ENCODE assay signal across 37 cellular contexts in the genomic region with DNA sequence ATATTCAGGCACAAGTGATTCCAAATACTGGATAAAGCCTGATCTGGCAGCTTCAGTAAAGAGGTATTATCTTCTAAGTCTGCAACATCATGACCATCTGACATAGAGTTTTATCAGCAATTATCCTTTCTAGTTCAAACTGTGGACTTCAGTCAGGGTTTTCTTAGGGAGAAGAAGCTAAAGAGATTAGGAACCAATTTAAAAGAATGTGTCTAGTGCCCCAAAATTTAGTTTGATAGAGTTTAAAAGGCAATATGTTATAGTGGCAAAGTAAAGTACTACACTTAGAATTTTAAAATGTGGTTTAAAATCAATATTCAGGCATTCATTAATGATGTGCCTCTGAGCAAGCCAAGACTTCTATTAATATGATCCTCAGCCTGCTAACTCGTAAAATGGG. TPM values are rescaled to one million over a fixed set of nuclear protein-coding genes. Genes with fewer than 3 reads are reported as not detected.
DNase-seq lines count a peak whose midpoint lies in the region; ATAC-seq and TF ChIP-seq lines count a peak whose summit lies in the region.
"Had no signal": no experiment of that assay in that cellular context is flagged by ENCODE, and none has a peak within 500 bp of the region (broad histone marks: within the 10 kb centered on the region; RNA-seq: fewer than 3 reads in every experiment).

No MANE protein-coding gene starts in this region.

- H3K27ac ChIP-seq in SK-N-SH (ENCODE audit: low read depth in 2 of 2, low read length in 1 of 2) (no peak overlapping the region), spleen (no peak overlapping the region)
- H3K27ac ChIP-seq: C4-2B, GM23248, HL-60, prostate gland, sigmoid colon, SJCRH30 had no signal

- H3K27me3 Mint-ChIP-seq in brain = peaks cover 3% of the 10 kb centered on the region
- peaks cover 25% of the 10 kb centered on the region for H3K27me3 Mint-ChIP-seq in neural crest cell (ENCODE audit: low read depth)

- TF ChIP-seq RAD21 in SK-N-SH (IDR thresholded peaks at IDR 0.05; ENCODE audit: low read length) = no peak

- no peaks in the 10 kb centered on the region for H3K79me2 ChIP-seq in SK-N-SH (ENCODE audit: insufficient read depth)

- H3K27me3 ChIP-seq in SK-N-SH (ENCODE audit: insufficient read depth) (no peaks in the 10 kb centered on the region), spleen (replicated peaks in 1 of 7) (peaks cover 0 to 5% (median 0%) of the 10 kb centered on the region in 7 donors)
- H3K27me3 ChIP-seq: sigmoid colon, SJCRH30 had no signal

- H3K9ac ChIP-seq in SK-N-SH = no peak overlapping the region
- H3K9ac ChIP-seq: GM23248 had no signal

- DNase-seq in SK-N-SH = no peak
- DNase-seq in neural crest cell (ENCODE audit: low read depth, low spot score) = no peak
- DNase-seq in nucleus accumbens (lab: John Stamatoyannopoulos, UW) = no peak
- no peak for DNase-seq in spleen
- DNase-seq: 8988T; activated CD4-positive, alpha-beta T cell treated with anti-CD3 and anti-CD28 coated beads, Interleukin-2, amount 50 U/mL, for 4 hours; activated CD4-positive, CD25-positive, alpha-beta regulatory T cell; activated CD8-positive, alpha-beta memory T cell treated with anti-CD3 and anti-CD28 coated beads, Interleukin-2, amount 10 ng/mL, durations not matched to agents 7 days and 5 days; activated naive CD4-positive, alpha-beta T cell; activated naive CD8-positive, alpha-beta T cell treated with anti-CD3 and anti-CD28 coated beads, Interleukin-2, amount 50 U/mL, for 24 hours; activated T-cell treated with anti-CD3 and anti-CD28 coated beads, Interleukin-2, amount 50 U/mL, for 72 hours; caudate nucleus; COR-L47; cortex of kidney; DMS53; effector memory CD4-positive, alpha-beta T cell; head of caudate nucleus; kidney; left ventricle myocardium superior; NCI-H1436; NCI-H2081; NCI-H2227 treated with DMSO at 0.1 percent for 48 hours; NCI-H69; sigmoid colon; SJCRH30; stimulated activated CD4-positive, alpha-beta T cell treated with anti-CD3 and anti-CD28 coated beads, Interleukin-15, amount 100 ng/mL, for 24 hours; trophoblast cell had no signal

- H3K4me3 Mint-ChIP-seq in brain (peak overlapping the region in 3 of 5 experiments; percentile 14 to 41 (median 40)), neural crest cell (no peak overlapping the region)
- H3K4me3 Mint-ChIP-seq: activated CD8-positive, alpha-beta memory T cell treated with anti-CD3 and anti-CD28 coated beads, Interleukin-2, amount 10 ng/mL, durations not matched to agents 7 days and 5 days; activated naive CD8-positive, alpha-beta T cell treated with anti-CD3 and anti-CD28 coated beads, Interleukin-2, amount 50 U/mL, for 24 hours; activated T-cell treated with anti-CD3 and anti-CD28 coated beads, Interleukin-2, amount 50 U/mL, for 72 hours; stimulated activated effector memory CD8-positive, alpha-beta T cell treated with anti-CD3 and anti-CD28 coated beads, Interleukin-12 subunit alpha, Interleukin-12 subunit beta, amount 100 ng/mL, for 72 hours had no signal

- no peaks in the 10 kb centered on the region for H3K9me3 Mint-ChIP-seq in brain
- H3K9me3 Mint-ChIP-seq in neural crest cell = no peaks in the 10 kb centered on the region
- H3K9me3 Mint-ChIP-seq: activated naive CD8-positive, alpha-beta T cell treated with anti-CD3 and anti-CD28 coated beads, Interleukin-2, amount 50 U/mL, for 24 hours; activated T-cell treated with anti-CD3 and anti-CD28 coated beads, Interleukin-2, amount 50 U/mL, for 72 hours; stimulated activated effector memory CD8-positive, alpha-beta T cell treated with anti-CD3 and anti-CD28 coated beads, Interleukin-12 subunit alpha, Interleukin-12 subunit beta, amount 100 ng/mL, for 72 hours had no signal

- WGBS in SK-N-SH (ENCODE audit: low lambda C conversion rate) = 92% methylated on average over 1 of the region's 1 CpG
- 84 to 97% (median 89%) methylated on average over 1 of the region's 1 CpG for WGBS in spleen, 5 donors

- peaks cover 0 to 3% of the 10 kb centered on the region in 2 experiments for H3K36me3 ChIP-seq in SK-N-SH (replicated peaks in 1 of 2; ENCODE audit: control insufficient read depth in 1 of 2, insufficient read depth in 2 of 2, low read length in 1 of 2)
- no peaks in the 10 kb centered on the region for H3K36me3 ChIP-seq in spleen
- H3K36me3 ChIP-seq: prostate gland, sigmoid colon, SJCRH30 had no signal

- H3K4me3 ChIP-seq in SK-N-SH (ENCODE audit: low read depth in 2 of 2, low read length in 1 of 2) (no peak overlapping the region), spleen (no peak overlapping the region)
- H3K4me3 ChIP-seq: GM23248, prostate gland, sigmoid colon, SJCRH30 had no signal

- no peak for TF ChIP-seq EP300 in SK-N-SH (IDR thresholded peaks at IDR 0.05; ENCODE audit: borderline replicate concordance in 1 of 2, low read depth in 1 of 2, low read length in 1 of 2)

- H2AFZ ChIP-seq in SK-N-SH (ENCODE audit: low read depth) = no peak overlapping the region
- H2AFZ ChIP-seq: GM23248 had no signal

- H3K36me3 Mint-ChIP-seq in brain = peaks cover 3% of the 10 kb centered on the region
- no peaks in the 10 kb centered on the region for H3K36me3 Mint-ChIP-seq in neural crest cell (ENCODE audit: low read depth)
- H3K36me3 Mint-ChIP-seq: stimulated activated effector memory CD8-positive, alpha-beta T cell treated with anti-CD3 and anti-CD28 coated beads, Interleukin-12 subunit alpha, Interleukin-12 subunit beta, amount 100 ng/mL, for 72 hours had no signal

- POLR2A ChIA-PET in SK-N-SH (lab: Yijun Ruan, JAX) = no interaction called here

- H4K20me1 ChIP-seq in SK-N-SH (ENCODE audit: insufficient read depth) = no peaks in the 10 kb centered on the region

- H3K4me2 ChIP-seq in SK-N-SH = no peak overlapping the region

- CTCF ChIA-PET in SK-N-SH (lab: Yijun Ruan, JAX) = interaction anchor here (0.8 to 2.0 kb wide), 6 partner anchors 15 to 747 kb away, joined by 3 to 8 read pairs (median 4); a partner anchor contains a TSS

- H3K4me1 Mint-ChIP-seq in brain = peaks cover 58% of the 10 kb centered on the region
- peaks cover 54% of the 10 kb centered on the region for H3K4me1 Mint-ChIP-seq in neural crest cell
- H3K4me1 Mint-ChIP-seq: stimulated activated effector memory CD8-positive, alpha-beta T cell treated with anti-CD3 and anti-CD28 coated beads, Interleukin-12 subunit alpha, Interleukin-12 subunit beta, amount 100 ng/mL, for 72 hours had no signal

- H3K9me3 ChIP-seq in SK-N-SH (no peaks in the 10 kb centered on the region), spleen (no peaks in the 10 kb centered on the region)
- H3K9me3 ChIP-seq: prostate gland, sigmoid colon, SJCRH30 had no signal

- intact Hi-C loops in spleen (cut with DNase I; ENCODE audit: low total_unique reads) = no loop called here

- H3K4me1 ChIP-seq in SK-N-SH (ENCODE audit: control insufficient read depth in 1 of 2, insufficient read depth in 2 of 2, low read depth in 1 of 2, low read length in 1 of 2) = peaks cover 0 to 5% of the 10 kb centered on the region in 2 experiments; a peak in 2 of 4 replicates
- H3K4me1 ChIP-seq in spleen = peaks cover 0 to 31% (median 13%) of the 10 kb centered on the region in 6 donors
- H3K4me1 ChIP-seq: SJCRH30 had no signal

- TF ChIP-seq CTCF in SK-N-SH (IDR thresholded peaks at IDR 0.05) = peak; percentile 26; the same call in 1 of the 2 replicates
- no peak for TF ChIP-seq CTCF in brain (conservative IDR thresholded peaks at IDR 0.05)
- peak; percentile 33 for TF ChIP-seq CTCF in neural crest cell (conservative IDR thresholded peaks at IDR 0.05)
- no peak for TF ChIP-seq CTCF in spleen (IDR thresholded peaks at IDR 0.05 in 8 of 11, conservative IDR thresholded peaks at IDR 0.05 in 3 of 11)

- TF ChIP-seq POLR2A in spleen (IDR thresholded peaks at IDR 0.05) = no peak

- ATAC-seq in SK-N-SH treated with all-trans-retinoic acid at 6 μM for 48 hours = no peak
- no peak for ATAC-seq in HG03460 (IDR thresholded peaks at IDR 0.05; ENCODE audit: unreplicated experiment)
- ATAC-seq in HG03565 (IDR thresholded peaks at IDR 0.05; ENCODE audit: unreplicated experiment) = no peak
- ATAC-seq: activated CD8-positive, alpha-beta memory T cell treated with anti-CD3 and anti-CD28 coated beads, Interleukin-2, amount 10 ng/mL, durations not matched to agents 7 days and 5 days; activated naive CD8-positive, alpha-beta T cell treated with anti-CD3 and anti-CD28 coated beads, Interleukin-2, amount 50 U/mL, for 24 hours; activated T-cell treated with anti-CD3 and anti-CD28 coated beads, Interleukin-2, amount 50 U/mL, for 72 hours; HepG2; left ventricle myocardium superior; stimulated activated effector memory CD8-positive, alpha-beta T cell treated with anti-CD3 and anti-CD28 coated beads, Interleukin-12 subunit alpha, Interleukin-12 subunit beta, amount 100 ng/mL, for 72 hours had no signal

- H3K9me2 ChIP-seq in SK-N-SH = no peaks in the 10 kb centered on the region

- peaks cover 7% of the 10 kb centered on the region for H3F3A ChIP-seq in SK-N-SH (replicated peaks; ENCODE audit: insufficient read depth)

- H3K27ac Mint-ChIP-seq in brain = peak overlapping the region in 2 of 5 experiments; percentile 38 to 78
- H3K27ac Mint-ChIP-seq in neural crest cell (ENCODE audit: unreplicated experiment) = no peak overlapping the region
- H3K27ac Mint-ChIP-seq: activated CD8-positive, alpha-beta memory T cell treated with anti-CD3 and anti-CD28 coated beads, Interleukin-2, amount 10 ng/mL, durations not matched to agents 7 days and 5 days; activated naive CD8-positive, alpha-beta T cell treated with anti-CD3 and anti-CD28 coated beads, Interleukin-2, amount 50 U/mL, for 24 hours; activated T-cell treated with anti-CD3 and anti-CD28 coated beads, Interleukin-2, amount 50 U/mL, for 72 hours; stimulated activated effector memory CD8-positive, alpha-beta T cell treated with anti-CD3 and anti-CD28 coated beads, Interleukin-12 subunit alpha, Interleukin-12 subunit beta, amount 100 ng/mL, for 72 hours had no signal

TF ChIP-seq in SK-N-SH, 30 proteins besides CTCF, POLR2A, EP300 and RAD21 (continues in another document):
- TF ChIP-seq FOSL2 (IDR thresholded peaks at IDR 0.05; ENCODE audit: borderline replicate concordance, low read depth) (no peak), GABPA (IDR thresholded peaks at IDR 0.05; ENCODE audit: low read depth) (no peak), FOXJ3 (CRISPR knock-in tag; IDR thresholded peaks at IDR 0.05) (no peak), TCF12 (IDR thresholded peaks at IDR 0.05) (no peak), YY1 (IDR thresholded peaks at IDR 0.05; ENCODE audit: low read depth) (no peak)

RNA-seq across cellular contexts. Expression of a gene that starts 5.4 kb away (rescaled TPM):
- polyA plus RNA-seq in SK-N-SH (2012; rRNA removed) = 14.2 and 17.9 TPM in 2 replicates
- 10.2 and 11.8 TPM in 2 replicates for polyA plus RNA-seq in SK-N-SH (2012; cell fraction: cytosol; rRNA removed)
- polyA plus RNA-seq in SK-N-SH (2012; cell fraction: nucleus; rRNA removed) = 22.9 and 30.0 TPM in 2 replicates
- polyA plus RNA-seq in brain (ENCODE audit: insufficient read depth, low read depth, low replicate concordance) = 62.6 TPM
- total RNA-seq in neural crest cell = 60.5 and 67.7 TPM in 2 replicates
- 10 to 100 TPM; 31.0 to 76.5 (median 43.1) TPM for total RNA-seq in spleen
- polyA plus RNA-seq in spleen = 10 to 100 TPM in 2 of 3 donors, 1 to 10 TPM in 1; 9.3 to 16.4 (median 11.0) TPM

Comparison
In these comparisons a context has a peak if more than half of its experiments do, and no peak if none do; other contexts are left out.
1. CTCF ChIP-seq: peak in SK-N-SH (single experiment) and neural crest cell (single experiment); none in brain (0 of 2) and spleen (0 of 11).